ENCODE assay signal across 8 cellular contexts in the genomic region with DNA sequence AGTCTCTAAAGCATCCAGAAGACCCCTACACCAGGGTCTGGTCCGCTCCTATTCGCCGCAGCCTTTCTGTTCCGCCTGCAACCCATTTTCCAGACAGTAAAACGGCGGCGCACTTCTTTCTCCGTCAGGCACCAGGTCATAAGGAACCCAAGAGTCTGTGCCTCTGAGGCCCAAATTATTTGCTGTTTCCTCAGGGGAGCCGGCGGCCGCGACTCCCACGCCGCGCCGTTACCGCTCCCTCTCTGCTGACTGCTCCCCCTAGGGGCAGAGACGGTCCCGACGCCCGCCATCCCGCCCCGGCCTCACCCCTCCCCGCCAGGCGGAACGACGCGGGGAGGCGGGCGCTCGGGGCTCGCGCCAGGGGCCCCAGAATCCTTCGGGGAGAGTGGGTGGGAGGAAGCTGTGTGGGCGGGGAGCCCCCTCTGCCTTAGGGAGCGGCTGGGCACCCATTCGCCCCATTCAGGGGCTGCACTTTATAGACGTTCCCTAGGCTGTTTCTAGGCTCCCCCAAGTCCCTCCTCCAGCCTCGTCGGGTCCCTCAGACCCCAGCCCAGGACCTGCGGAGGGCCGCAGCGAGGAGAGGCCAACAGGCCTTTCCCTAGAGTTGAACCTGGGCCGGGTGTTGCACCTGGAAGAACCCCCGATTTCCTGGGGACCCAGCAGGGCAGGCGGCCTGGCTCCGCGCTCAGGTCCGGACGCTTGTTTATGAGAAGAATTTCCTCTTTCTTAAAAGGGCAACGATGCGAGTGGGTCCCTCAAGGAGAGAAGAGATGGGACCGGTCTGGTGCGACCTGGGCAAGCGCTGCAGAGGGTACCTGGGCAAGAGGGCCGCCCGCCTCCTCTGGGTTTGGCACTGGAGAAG. TPM values are rescaled to one million over a fixed set of nuclear protein-coding genes. Genes with fewer than 3 reads are reported as not detected.
DNase-seq lines count a peak whose midpoint lies in the region; ATAC-seq and TF ChIP-seq lines count a peak whose summit lies in the region.

No MANE protein-coding gene starts in this region.

- H3K27me3 Mint-ChIP-seq in activated T-helper 2 cell treated with anti-CD3 and anti-CD28 coated beads, Interferon-gamma antibody, Interleukin-2, Interleukin-4, amounts not matched to agents 10 μg/mL and 5 μg/mL and 100 μg/mL, durations not matched to agents 14 hours and 24 hours and 36 hours (ENCODE audit: low read depth) = no peaks in the 10 kb centered on the region
- no peaks in the 10 kb centered on the region for H3K27me3 Mint-ChIP-seq in natural killer cell (ENCODE audit: low read depth in 2 of 2)

- H3K36me3 Mint-ChIP-seq in activated T-helper 2 cell treated with anti-CD3 and anti-CD28 coated beads, Interferon-gamma antibody, Interleukin-2, Interleukin-4, amounts not matched to agents 10 μg/mL and 5 μg/mL and 100 μg/mL, durations not matched to agents 14 hours and 24 hours and 36 hours (ENCODE audit: low read depth) = peaks cover 1% of the 10 kb centered on the region
- no peaks in the 10 kb centered on the region for H3K36me3 Mint-ChIP-seq in natural killer cell

- peak; percentile 97 for DNase-seq in EL
- peak; percentile 88 for DNase-seq in H4 (ENCODE audit: low spot score)
- peak; percentile 98 for DNase-seq in RPMI7951 (ENCODE audit: low read depth)
- DNase-seq in activated T-helper 2 cell treated with anti-CD3 and anti-CD28 coated beads, Interferon-gamma antibody, Interleukin-2, Interleukin-4, amounts not matched to agents 10 μg/mL and 5 μg/mL and 100 μg/mL, durations not matched to agents 14 hours and 24 hours and 36 hours (ENCODE audit: low spot score) = peak; percentile 93
- peak; percentile 97 for DNase-seq in fibroblast of peridontal ligament (ENCODE audit: extremely low read depth)
- peak; percentile 90 for DNase-seq in natural killer cell
- peak; percentile 92 for DNase-seq in stimulated activated naive CD4-positive, alpha-beta T cell treated with Interleukin-2 at 50 U/mL for 16 hours (lab: John Stamatoyannopoulos, UW)

- intact Hi-C loops in activated T-helper 2 cell treated with anti-CD3 and anti-CD28 coated beads, Interferon-gamma antibody, Interleukin-2, Interleukin-4, amounts not matched to agents 10 μg/mL and 5 μg/mL and 100 μg/mL, durations not matched to agents 14 hours and 24 hours and 36 hours (cut with micrococcal nuclease) = loop anchor here (1.0 to 5.0 kb wide), 10 partner anchors 10 to 781 kb away; a partner anchor contains a TSS
- intact Hi-C loops in natural killer cell (cut with micrococcal nuclease) = loop anchor here (1.0 to 5.0 kb wide), 9 partner anchors 10 to 501 kb away; a partner anchor contains a TSS

- H3K27ac Mint-ChIP-seq in activated T-helper 2 cell treated with anti-CD3 and anti-CD28 coated beads, Interferon-gamma antibody, Interleukin-2, Interleukin-4, amounts not matched to agents 10 μg/mL and 5 μg/mL and 100 μg/mL, durations not matched to agents 14 hours and 24 hours and 36 hours = peak overlapping the region; percentile 93
- peak overlapping the region; percentile 98 for H3K27ac Mint-ChIP-seq in natural killer cell

- H3K9me3 Mint-ChIP-seq in activated T-helper 2 cell treated with anti-CD3 and anti-CD28 coated beads, Interferon-gamma antibody, Interleukin-2, Interleukin-4, amounts not matched to agents 10 μg/mL and 5 μg/mL and 100 μg/mL, durations not matched to agents 14 hours and 24 hours and 36 hours = no peaks in the 10 kb centered on the region
- no peaks in the 10 kb centered on the region for H3K9me3 Mint-ChIP-seq in natural killer cell

- H3K4me3 Mint-ChIP-seq in activated T-helper 2 cell treated with anti-CD3 and anti-CD28 coated beads, Interferon-gamma antibody, Interleukin-2, Interleukin-4, amounts not matched to agents 10 μg/mL and 5 μg/mL and 100 μg/mL, durations not matched to agents 14 hours and 24 hours and 36 hours (ENCODE audit: low read depth) = peak overlapping the region; percentile 86
- H3K4me3 Mint-ChIP-seq in natural killer cell = peak overlapping the region; percentile 94

- peak; percentile 62 to 82 (median 71) for ATAC-seq in natural killer cell

- peaks cover 30% of the 10 kb centered on the region for H3K4me1 Mint-ChIP-seq in activated T-helper 2 cell treated with anti-CD3 and anti-CD28 coated beads, Interferon-gamma antibody, Interleukin-2, Interleukin-4, amounts not matched to agents 10 μg/mL and 5 μg/mL and 100 μg/mL, durations not matched to agents 14 hours and 24 hours and 36 hours (ENCODE audit: low read depth)
- peaks cover 39 to 58% of the 10 kb centered on the region in 2 donors for H3K4me1 Mint-ChIP-seq in natural killer cell

- TF ChIP-seq CTCF in LNCAP (IDR thresholded peaks at IDR 0.05) (peak; percentile 83), natural killer cell (IDR thresholded peaks at IDR 0.05) (peak; percentile 80)

RNA-seq across cellular contexts. Expression of a gene that starts 3.6 kb away (rescaled TPM):
- total RNA-seq in H4 (2014; rRNA removed; shearing (Covaris generic)) = 19.7 and 34.1 TPM in 2 replicates
- total RNA-seq in RPMI7951 (2014; rRNA removed; shearing (Covaris generic)) = 62.4 and 87.2 TPM in 2 replicates
- 114 and 115 TPM in 2 replicates for total RNA-seq in activated T-helper 2 cell treated with anti-CD3 and anti-CD28 coated beads, Interferon-gamma antibody, Interleukin-2, Interleukin-4, amounts not matched to agents 10 μg/mL and 5 μg/mL and 100 μg/mL, durations not matched to agents 14 hours and 24 hours and 36 hours
- 100 to 1,000 TPM; 223 to 273 (median 228) TPM for total RNA-seq in natural killer cell

RNA-seq across cellular contexts. Expression of a gene that starts 14.0 kb away (rescaled TPM):
- 0.04 and 0.10 TPM in 2 replicates for total RNA-seq in H4 (2014; rRNA removed; shearing (Covaris generic))
- under 0.01 and 0.10 TPM in 2 replicates for total RNA-seq in RPMI7951 (2014; rRNA removed; shearing (Covaris generic))
- 0.18 and 0.21 TPM in 2 replicates for total RNA-seq in activated T-helper 2 cell treated with anti-CD3 and anti-CD28 coated beads, Interferon-gamma antibody, Interleukin-2, Interleukin-4, amounts not matched to agents 10 μg/mL and 5 μg/mL and 100 μg/mL, durations not matched to agents 14 hours and 24 hours and 36 hours
- total RNA-seq in natural killer cell = 10 to 100 TPM; 17.9 to 53.5 (median 35.5) TPM

RNA-seq across cellular contexts. Expression of a gene that starts 22.9 kb away (rescaled TPM):
- not detected in 2 replicates for total RNA-seq in H4 (2014; rRNA removed; shearing (Covaris generic))
- not detected in 2 replicates for total RNA-seq in RPMI7951 (2014; rRNA removed; shearing (Covaris generic))
- not detected in 2 replicates for total RNA-seq in activated T-helper 2 cell treated with anti-CD3 and anti-CD28 coated beads, Interferon-gamma antibody, Interleukin-2, Interleukin-4, amounts not matched to agents 10 μg/mL and 5 μg/mL and 100 μg/mL, durations not matched to agents 14 hours and 24 hours and 36 hours
- total RNA-seq in natural killer cell = 1 to 10 TPM; 1.5 to 1.8 (median 1.6) TPM

RNA-seq across cellular contexts. Expression of a gene that starts 39.4 kb away (rescaled TPM):
- total RNA-seq in H4 (2014; rRNA removed; shearing (Covaris generic)) = not detected in 2 replicates
- total RNA-seq in RPMI7951 (2014; rRNA removed; shearing (Covaris generic)) = not detected in 2 replicates
- not detected in 2 replicates for total RNA-seq in activated T-helper 2 cell treated with anti-CD3 and anti-CD28 coated beads, Interferon-gamma antibody, Interleukin-2, Interleukin-4, amounts not matched to agents 10 μg/mL and 5 μg/mL and 100 μg/mL, durations not matched to agents 14 hours and 24 hours and 36 hours
- under 1 TPM in 1 of 3 donors, not detected in 2; 0.26 TPM for total RNA-seq in natural killer cell

Comparison
In these comparisons a context has a peak if more than half of its experiments do, and no peak if none do; other contexts are left out.
1. Peak in every context shown above with its lines: DNase-seq and ATAC-seq.
2. RNA of a gene that starts 14.0 kb away (total RNA-seq): 17.9 to 53.5 TPM in natural killer cell; 0.18 to 0.21 TPM in activated T-helper 2 cell treated with anti-CD3 and anti-CD28 coated beads, Interferon-gamma antibody, Interleukin-2, Interleukin-4, amounts not matched to agents 10 μg/mL and 5 μg/mL and 100 μg/mL, durations not matched to agents 14 hours and 24 hours and 36 hours, 0.04 to 0.10 TPM in H4 and under 0.01 to 0.10 TPM in RPMI7951; every median in the first group is over 10 times any median in the second.